Comparison of ENCODE assay signal across 21 cellular contexts in the genomic region with DNA sequence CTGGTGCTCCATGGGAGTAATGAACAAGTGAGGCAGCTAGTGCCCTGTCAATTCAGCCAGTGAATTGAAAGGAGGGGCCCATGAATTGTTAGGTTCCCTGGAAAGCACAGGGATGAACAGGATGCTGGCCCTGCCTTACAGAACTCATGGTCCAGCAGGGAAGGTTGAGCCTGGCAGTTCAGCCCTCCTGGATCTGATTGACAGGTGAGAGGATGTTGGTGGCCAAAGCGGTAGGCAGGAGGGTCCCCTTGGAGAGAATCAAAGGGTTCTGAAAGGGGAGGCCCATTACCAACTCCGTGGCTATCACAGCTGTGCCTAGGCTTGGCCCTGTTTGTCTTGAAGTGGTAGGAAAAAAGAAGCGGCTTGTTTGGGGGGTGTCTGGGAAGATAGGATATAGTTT. TPM values are rescaled to one million over a fixed set of nuclear protein-coding genes. Genes with fewer than 3 reads are reported as not detected.
DNase-seq lines count a peak whose midpoint lies in the region; ATAC-seq, FAIRE-seq and TF ChIP-seq lines count a peak whose summit lies in the region.
"Had no signal": no experiment of that assay in that cellular context is flagged by ENCODE, and none has a peak within 500 bp of the region (broad histone marks: within the 10 kb centered on the region; RNA-seq: fewer than 3 reads in every experiment).

No MANE protein-coding gene starts in this region.

- no peak for TF ChIP-seq RAD21 in K562 (CRISPR knock-in tag; conservative IDR thresholded peaks at IDR 0.05 in 1 of 2, IDR thresholded peaks at IDR 0.05 in 1 of 2)

- ATAC-seq in heart right ventricle (no peak), K562 (no peak)
- ATAC-seq: CD8-positive, alpha-beta T cell had no signal

- no peaks in the 10 kb centered on the region for H3K36me3 Mint-ChIP-seq in type B pancreatic cell
- H3K36me3 Mint-ChIP-seq: CD8-positive, alpha-beta T cell had no signal

- intact Hi-C loops in heart right ventricle (cut with DNase I) (no loop called here), K562 (cut with micrococcal nuclease) (no loop called here)

- in situ Hi-C loops in K562 (cut with MboI), result no loop called here

- peaks cover 13% of the 10 kb centered on the region for H3K4me1 Mint-ChIP-seq in type B pancreatic cell (ENCODE audit: unreplicated experiment)
- H3K4me1 Mint-ChIP-seq: B cell had no signal

- no peaks in the 10 kb centered on the region for H3K36me3 ChIP-seq in cardiac muscle cell
- no peaks in the 10 kb centered on the region for H3K36me3 ChIP-seq in heart right ventricle
- no peaks in the 10 kb centered on the region for H3K36me3 ChIP-seq in K562 (ENCODE audit: control insufficient read depth, insufficient read depth, low read length)
- H3K36me3 ChIP-seq: BLaER1 treated with 17β-estradiol and CSF1 and Interleukin-3, amounts not matched to agents 10 nM and 100 nM had no signal

- WGBS in heart right ventricle, 2 donors, result 92 to 93% methylated on average over 3 of the region's 3 CpGs
- WGBS in K562 (ENCODE audit: insufficient coverage, low coverage, missing lambda C conversion rate), result 0% methylated on average over 3 of the region's 3 CpGs

- peaks cover 42% of the 10 kb centered on the region for H3K27me3 Mint-ChIP-seq in type B pancreatic cell

- H3K79me2 ChIP-seq in K562 (ENCODE audit: control insufficient read depth, insufficient read depth, low read length), result no peaks in the 10 kb centered on the region

- H3K9me1 ChIP-seq in K562 (ENCODE audit: control insufficient read depth, insufficient read depth, low read length), result no peaks in the 10 kb centered on the region

- peaks cover 25% of the 10 kb centered on the region for H3K4me1 ChIP-seq in cardiac muscle cell (ENCODE audit: low read depth)
- peaks cover 0 to 16% (median 10%) of the 10 kb centered on the region in 9 donors for H3K4me1 ChIP-seq in heart right ventricle
- H3K4me1 ChIP-seq in K562 (replicated peaks in 1 of 2; ENCODE audit: control insufficient read depth in 2 of 2, insufficient read depth in 2 of 2, low read length in 2 of 2), result peaks cover under 1 to 4% of the 10 kb centered on the region in 2 experiments
- H3K4me1 ChIP-seq: A549 had no signal

- H3K4me3 ChIP-seq in cardiac muscle cell (no peak overlapping the region), heart right ventricle (no peak overlapping the region), K562 (no peak overlapping the region)
- H3K4me3 ChIP-seq: A549; BLaER1 treated with 17β-estradiol and CSF1 and Interleukin-3, amounts not matched to agents 10 nM and 100 nM had no signal

- peaks cover 9% of the 10 kb centered on the region; the same call in 1 of the 2 replicates for H4K20me1 ChIP-seq in K562 (replicated peaks; ENCODE audit: control insufficient read depth, insufficient read depth, low read length)
- H4K20me1 ChIP-seq: BLaER1 treated with 17β-estradiol and CSF1 and Interleukin-3, amounts not matched to agents 10 nM and 100 nM had no signal

- TF ChIP-seq CTCF in cardiac muscle cell (IDR thresholded peaks at IDR 0.05; ENCODE audit: low read depth, low read length) (no peak), heart right ventricle (IDR thresholded peaks at IDR 0.05) (no peak), K562 (IDR thresholded peaks at IDR 0.05 in 2 of 3, conservative IDR thresholded peaks at IDR 0.05 in 1 of 3; ENCODE audit: insufficient read depth in 2 of 3, low read depth in 1 of 3, low read length in 3 of 3) (no peak), type B pancreatic cell (conservative IDR thresholded peaks at IDR 0.05) (no peak)

- FAIRE-seq in K562 (lab: Jason Lieb, UNC), result no peak
- FAIRE-seq: A549, D721Med, G401.6, GM12891, GM19239 had no signal

- TF ChIP-seq EP300 in K562 (IDR thresholded peaks at IDR 0.05; ENCODE audit: low read length), result no peak

- H3K9me3 Mint-ChIP-seq in type B pancreatic cell, result no peaks in the 10 kb centered on the region
- H3K9me3 Mint-ChIP-seq: CD4-positive, alpha-beta T cell; CD8-positive, alpha-beta T cell had no signal

- POLR2A ChIA-PET in K562 (lab: Yijun Ruan, JAX), result interaction anchor here (1.2 kb wide), 1 partner anchor 14 kb away, joined by 3 read pairs; no protein-coding TSS in a partner anchor

- no peak for DNase-seq in cardiac muscle cell (ENCODE audit: low read depth in 1 of 2, low spot score in 1 of 2)
- DNase-seq in heart right ventricle, result no peak
- DNase-seq in K562 (ENCODE audit: extremely low read depth in 1 of 4, low spot score in 3 of 4), result no peak
- peak; percentile 50 for DNase-seq in type B pancreatic cell (ENCODE audit: extremely low spot score, unreplicated experiment)
- DNase-seq in amniotic stem cell (lab: John Stamatoyannopoulos, UW), result no peak
- DNase-seq: AML-193; Caco-2; Calu3; CD4-positive, alpha-beta T cell; CD8-positive, alpha-beta T cell; DMS79 treated with DMSO at 0.1 percent for 48 hours; GF-D8 had no signal

- H3K27ac ChIP-seq in cardiac muscle cell, result peak overlapping the region; percentile 31
- no peak overlapping the region for H3K27ac ChIP-seq in heart right ventricle
- no peak overlapping the region for H3K27ac ChIP-seq in K562 (ENCODE audit: extremely low read depth, low read depth, low read length)
- H3K27ac ChIP-seq: 22Rv1; A549; BLaER1 treated with 17β-estradiol and CSF1 and Interleukin-3, amounts not matched to agents 10 nM and 100 nM; C4-2B had no signal

- no peak overlapping the region for H2AFZ ChIP-seq in K562 (ENCODE audit: low read depth, low read length)

- H3K4me3 Mint-ChIP-seq in type B pancreatic cell, result no peak overlapping the region
- H3K4me3 Mint-ChIP-seq: B cell; CD4-positive, alpha-beta T cell; CD8-positive, alpha-beta T cell had no signal

- TF ChIP-seq POLR2A in K562 (conservative IDR thresholded peaks at IDR 0.05), result no peak

- H3K4me2 ChIP-seq in K562 (ENCODE audit: insufficient read depth, low read length), result no peak overlapping the region
- H3K4me2 ChIP-seq: A549; BLaER1 treated with 17β-estradiol and CSF1 and Interleukin-3, amounts not matched to agents 10 nM and 100 nM had no signal

- H3K9me3 ChIP-seq in cardiac muscle cell (ENCODE audit: low read depth) (no peaks in the 10 kb centered on the region), heart right ventricle (no peaks in the 10 kb centered on the region), K562 (replicated peaks; ENCODE audit: control insufficient read depth, insufficient read depth, low read depth, low read length) (no peaks in the 10 kb centered on the region)
- H3K9me3 ChIP-seq: A549; BLaER1 treated with 17β-estradiol and CSF1 and Interleukin-3, amounts not matched to agents 10 nM and 100 nM; Caco-2 had no signal

- H3K27ac Mint-ChIP-seq in type B pancreatic cell, result no peak overlapping the region
- H3K27ac Mint-ChIP-seq: B cell; CD4-positive, alpha-beta T cell; CD8-positive, alpha-beta T cell had no signal

- CTCF ChIA-PET in K562 (lab: Yijun Ruan, JAX; ENCODE audit: low intra/inter-chr PET ratio), result no interaction called here

- no peak overlapping the region for H3K9ac ChIP-seq in K562 (ENCODE audit: insufficient read depth in 1 of 2, low read depth in 2 of 2, low read length in 2 of 2)
- H3K9ac ChIP-seq: BLaER1 treated with 17β-estradiol and CSF1 and Interleukin-3, amounts not matched to agents 10 nM and 100 nM had no signal

- H3K27me3 ChIP-seq in cardiac muscle cell, result no peaks in the 10 kb centered on the region
- H3K27me3 ChIP-seq in heart right ventricle, result peaks cover 0 to 20% (median 5%) of the 10 kb centered on the region in 7 donors
- H3K27me3 ChIP-seq in K562 (ENCODE audit: control insufficient read depth in 2 of 2, insufficient read depth in 2 of 2, low read length in 2 of 2), result peaks cover 16 to 67% of the 10 kb centered on the region in 2 experiments; a peak in 4 of 5 replicates
- H3K27me3 ChIP-seq: BLaER1 treated with 17β-estradiol and CSF1 and Interleukin-3, amounts not matched to agents 10 nM and 100 nM had no signal

- no TSS peak for BruUV-seq in K562 (replicated peaks; lab: Mats Ljungman, UMichigan)

TF ChIP-seq in K562, 482 proteins besides CTCF, POLR2A, EP300 and RAD21:
- TF ChIP-seq TSC22D4 (tag; IDR thresholded peaks at IDR 0.05), result no peak
- TF ChIP-seq, protein P1, sequence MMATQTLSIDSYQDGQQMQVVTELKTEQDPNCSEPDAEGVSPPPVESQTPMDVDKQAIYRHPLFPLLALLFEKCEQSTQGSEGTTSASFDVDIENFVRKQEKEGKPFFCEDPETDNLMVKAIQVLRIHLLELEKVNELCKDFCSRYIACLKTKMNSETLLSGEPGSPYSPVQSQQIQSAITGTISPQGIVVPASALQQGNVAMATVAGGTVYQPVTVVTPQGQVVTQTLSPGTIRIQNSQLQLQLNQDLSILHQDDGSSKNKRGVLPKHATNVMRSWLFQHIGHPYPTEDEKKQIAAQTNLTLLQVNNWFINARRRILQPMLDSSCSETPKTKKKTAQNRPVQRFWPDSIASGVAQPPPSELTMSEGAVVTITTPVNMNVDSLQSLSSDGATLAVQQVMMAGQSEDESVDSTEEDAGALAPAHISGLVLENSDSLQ (IDR thresholded peaks at IDR 0.05), result peak; percentile 37; the same call in 1 of the 2 replicates
TF ChIP-seq in K562: peak in this region for 1.

RNA-seq across cellular contexts. Expression of a gene that starts 30.9 kb away (rescaled TPM):
- 0.39 and 1.2 TPM in 2 replicates for total RNA-seq in cardiac muscle cell
- polyA plus RNA-seq in cardiac muscle cell, result 0.25 and 1.1 TPM in 2 replicates
- 1 to 10 TPM in 7 of 10 donors, under 1 TPM in 3; 0.34 to 6.1 (median 1.5) TPM for total RNA-seq in heart right ventricle
- 1 to 10 TPM; 1.0 to 1.4 TPM for polyA plus RNA-seq in heart right ventricle
- 0.37 and 0.48 TPM in 2 replicates for total RNA-seq in K562 (2011; cell fraction: chromatin; rRNA removed; ENCODE audit: low replicate concordance)
- total RNA-seq in K562 (2011; cell fraction: nucleolus; rRNA removed), result 0.33 TPM in 1 of 2 replicates, not detected in the other
- 0.07 and 0.38 TPM in 2 replicates for total RNA-seq in K562 (2011; cell fraction: nucleoplasm; rRNA removed)
- 0.09 TPM in 1 of 2 replicates, not detected in the other for total RNA-seq in K562 (2014; rRNA removed)
- not detected in 2 replicates for total RNA-seq in K562 (2014; rRNA removed; fragmentation: Illumina TruSeq; extraction: Trizol)
- total RNA-seq in K562 (2015; rRNA removed; fragmentation: Illumina TruSeq; extraction: Trizol), result 0.04 and 0.19 TPM in 2 replicates
- total RNA-seq in K562 (2021), result 0.07 TPM in 1 of 2 replicates, not detected in the other
- polyA plus RNA-seq in K562 (2011; rRNA removed), result 0.08 and 0.24 TPM in 2 replicates
- polyA plus RNA-seq in K562 (2011; cell fraction: cytosol; rRNA removed), result 0.04 and 0.06 TPM in 2 replicates
- 0.28 and 0.35 TPM in 2 replicates for polyA plus RNA-seq in K562 (2011; cell fraction: nucleus; rRNA removed)
- 0.16 and 0.39 TPM in 2 replicates for polyA plus RNA-seq in K562 (2012)
- polyA plus RNA-seq in K562 (2014; fragmentation: Illumina TruSeq; extraction: Trizol), result 0.03 and 0.11 TPM in 2 replicates
- under 1 TPM in 1 of 2 experiments, not detected in 1; 0.01 TPM for polyA plus RNA-seq in K562 (2014; fragmentation: Nextera tagmentation; extraction: Ambion mirVana)
- polyA plus RNA-seq in K562 (2014; rRNA removed), result 0.07 and 0.09 TPM in 2 replicates
- polyA minus RNA-seq in K562 (2011; rRNA and poly(A)+ RNA removed), result 0.06 and 0.11 TPM in 2 replicates
- not detected in 2 replicates for polyA minus RNA-seq in K562 (2011; cell fraction: cytosol; rRNA and poly(A)+ RNA removed)
- polyA minus RNA-seq in K562 (2011; cell fraction: nucleus; rRNA and poly(A)+ RNA removed), result 0.11 and 0.40 TPM in 2 replicates
- 1.9 and 3.4 TPM in 2 replicates for total RNA-seq in type B pancreatic cell (ENCODE audit: low replicate concordance)
